Comparison of ENCODE assay signal across 8 cellular contexts in genomic region chr1:179369751-179370341, GRCh38. TPM values are rescaled to one million over a fixed set of nuclear protein-coding genes. Genes with fewer than 3 reads are reported as not detected.
DNase-seq lines count a peak whose midpoint lies in the region; ATAC-seq and TF ChIP-seq lines count a peak whose summit lies in the region.

No MANE protein-coding gene starts in this region.

- H3K4me1 Mint-ChIP-seq in activated B cell treated with CpG ODN at 0.5 μM for 24 hours = peaks cover 11% of the 10 kb centered on the region

- no peak overlapping the region for H3K4me3 ChIP-seq in fibroblast of the aortic adventitia (ENCODE audit: low read depth, low read length)

- H3K36me3 Mint-ChIP-seq in activated B cell treated with CpG ODN at 0.5 μM for 24 hours (ENCODE audit: low read depth) = peaks cover 6% of the 10 kb centered on the region

- H3K4me3 Mint-ChIP-seq in activated B cell treated with CpG ODN at 0.5 μM for 24 hours = no peak overlapping the region

- H3K27me3 Mint-ChIP-seq in activated B cell treated with CpG ODN at 0.5 μM for 24 hours = no peaks in the 10 kb centered on the region

- peak; percentile 32 for ATAC-seq in HG03565 (IDR thresholded peaks at IDR 0.05; ENCODE audit: unreplicated experiment)
- no peak for ATAC-seq in activated B cell treated with CpG ODN at 0.5 μM for 24 hours (ENCODE audit: low read depth)
- ATAC-seq in omental fat pad (ENCODE audit: low FRiP score) = peak; percentile 52

- H3K27ac Mint-ChIP-seq in activated B cell treated with CpG ODN at 0.5 μM for 24 hours = no peak overlapping the region

- peak; percentile 10 for DNase-seq in activated gamma-delta T cell treated with Interleukin-2 at 50 U/mL for 16 hours
- no peak for DNase-seq in activated gamma-delta T cell (lab: John Stamatoyannopoulos, UW)
- peak; percentile 75 for DNase-seq in NCI-H460 (ENCODE audit: extremely low read depth, low read depth)
- no peak for DNase-seq in activated B cell treated with CpG ODN at 0.5 μM for 24 hours
- peak; percentile 86 for DNase-seq in fibroblast of the aortic adventitia (ENCODE audit: low read depth)
- DNase-seq in omental fat pad (ENCODE audit: low spot score) = no peak
- DNase-seq in GM19240 (ENCODE audit: insufficient read length, low spot score) = no peak

- no peaks in the 10 kb centered on the region for H3K9me3 Mint-ChIP-seq in activated B cell treated with CpG ODN at 0.5 μM for 24 hours

- intact Hi-C loops in activated B cell treated with CpG ODN at 0.5 μM for 24 hours (cut with micrococcal nuclease) = loop anchor here (1.0 to 10.0 kb wide), 12 partner anchors 77 to 1655 kb away; partner anchors contain the start of genes CEP350, SOAT1, STX6 and XPR1

- POLR2A ChIA-PET in activated B cell treated with CpG ODN at 0.5 μM for 24 hours (lab: Charles Lee) = interaction anchor here (0.7 to 1.0 kb wide), 2 partner anchors 286 to 291 kb away, joined by 3 read pairs; no protein-coding TSS in a partner anchor

- TF ChIP-seq CTCF in activated B cell treated with CpG ODN at 0.5 μM for 24 hours (IDR thresholded peaks at IDR 0.05) = peak; percentile 73
- peak; percentile 58 for TF ChIP-seq CTCF in fibroblast of the aortic adventitia (IDR thresholded peaks at IDR 0.05; ENCODE audit: insufficient read depth, low read length)
- TF ChIP-seq CTCF in omental fat pad (IDR thresholded peaks at IDR 0.05) = peak in 2 of 3 donors; percentile 22 to 33

- CTCF ChIA-PET in activated B cell treated with CpG ODN at 0.5 μM for 24 hours (lab: Charles Lee) = interaction anchor here (1.1 to 5.5 kb wide), 7 partner anchors 249 to 1070 kb away, joined by 3 to 52 read pairs (median 20); partner anchors contain the start of gene TOR3A

RNA-seq across cellular contexts. Expression of gene AXDND1, which starts 4.1 kb away (rescaled TPM):
- not detected in 2 replicates for total RNA-seq in NCI-H460 (2014; rRNA removed; shearing (Covaris generic))
- 0.07 TPM in 1 of 2 replicates, not detected in the other for polyA plus RNA-seq in NCI-H460 (2014; cell fraction: nucleus; rRNA removed)
- total RNA-seq in activated B cell treated with CpG ODN at 0.5 μM for 24 hours (0.61 and 0.75 TPM in 2 replicates), fibroblast of the aortic adventitia (ENCODE audit: low replicate concordance) (0.25 and 0.36 TPM in 2 replicates), omental fat pad (under 1 TPM in 2 of 4 donors, not detected in 2; 0.25 to 0.28 TPM)

Comparison
In these comparisons a context has a peak if more than half of its experiments do, and no peak if none do; other contexts are left out.
1. DNase-seq: peak in activated gamma-delta T cell treated with Interleukin-2 at 50 U/mL for 16 hours (single experiment), NCI-H460 (single experiment) and fibroblast of the aortic adventitia (single experiment); none in activated gamma-delta T cell (single experiment), activated B cell treated with CpG ODN at 0.5 μM for 24 hours (single experiment), omental fat pad (single experiment) and GM19240 (single experiment).
2. Peak in every context shown above with its lines, with median percentiles within 50 percentile points of each other: CTCF ChIP-seq.